1 cellular context compared by ENCODE assay signal in the genomic region with DNA sequence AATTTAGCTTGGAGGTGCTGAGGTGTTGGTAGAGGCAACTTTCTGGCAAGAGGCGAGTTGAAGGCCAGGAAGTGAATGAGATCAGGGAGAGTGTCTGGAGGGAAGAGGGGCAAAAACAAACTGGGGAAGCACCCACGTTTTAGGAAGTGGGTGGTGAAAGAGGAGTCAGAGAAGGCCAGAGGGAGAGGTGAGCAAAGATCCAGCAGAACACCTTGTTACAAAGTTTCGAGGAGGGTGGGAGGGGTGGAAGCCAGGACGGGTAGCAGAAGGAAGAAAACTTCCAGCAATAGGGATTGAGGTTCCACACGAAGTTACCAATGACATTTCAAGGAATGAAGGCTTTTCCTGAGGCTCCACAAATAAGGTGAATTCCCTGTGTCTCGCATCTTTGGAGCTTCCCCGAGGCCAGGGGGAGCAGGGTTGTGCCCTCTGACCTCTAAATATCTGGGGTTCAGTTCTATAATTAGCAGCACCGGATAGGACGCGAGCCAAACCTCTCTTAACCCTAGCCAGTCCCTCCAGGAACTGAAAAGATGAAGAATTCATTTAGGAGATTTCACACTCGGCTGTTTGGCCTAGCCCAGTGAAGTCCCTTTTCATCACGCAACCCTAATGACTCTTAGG.
TF ChIP-seq lines count a peak whose summit lies in the region.

No MANE protein-coding gene starts in this region.

TF ChIP-seq in K562, 482 proteins besides CTCF, POLR2A, EP300 and RAD21 (continued from another document and continues in another):
- TF ChIP-seq, protein P1, sequence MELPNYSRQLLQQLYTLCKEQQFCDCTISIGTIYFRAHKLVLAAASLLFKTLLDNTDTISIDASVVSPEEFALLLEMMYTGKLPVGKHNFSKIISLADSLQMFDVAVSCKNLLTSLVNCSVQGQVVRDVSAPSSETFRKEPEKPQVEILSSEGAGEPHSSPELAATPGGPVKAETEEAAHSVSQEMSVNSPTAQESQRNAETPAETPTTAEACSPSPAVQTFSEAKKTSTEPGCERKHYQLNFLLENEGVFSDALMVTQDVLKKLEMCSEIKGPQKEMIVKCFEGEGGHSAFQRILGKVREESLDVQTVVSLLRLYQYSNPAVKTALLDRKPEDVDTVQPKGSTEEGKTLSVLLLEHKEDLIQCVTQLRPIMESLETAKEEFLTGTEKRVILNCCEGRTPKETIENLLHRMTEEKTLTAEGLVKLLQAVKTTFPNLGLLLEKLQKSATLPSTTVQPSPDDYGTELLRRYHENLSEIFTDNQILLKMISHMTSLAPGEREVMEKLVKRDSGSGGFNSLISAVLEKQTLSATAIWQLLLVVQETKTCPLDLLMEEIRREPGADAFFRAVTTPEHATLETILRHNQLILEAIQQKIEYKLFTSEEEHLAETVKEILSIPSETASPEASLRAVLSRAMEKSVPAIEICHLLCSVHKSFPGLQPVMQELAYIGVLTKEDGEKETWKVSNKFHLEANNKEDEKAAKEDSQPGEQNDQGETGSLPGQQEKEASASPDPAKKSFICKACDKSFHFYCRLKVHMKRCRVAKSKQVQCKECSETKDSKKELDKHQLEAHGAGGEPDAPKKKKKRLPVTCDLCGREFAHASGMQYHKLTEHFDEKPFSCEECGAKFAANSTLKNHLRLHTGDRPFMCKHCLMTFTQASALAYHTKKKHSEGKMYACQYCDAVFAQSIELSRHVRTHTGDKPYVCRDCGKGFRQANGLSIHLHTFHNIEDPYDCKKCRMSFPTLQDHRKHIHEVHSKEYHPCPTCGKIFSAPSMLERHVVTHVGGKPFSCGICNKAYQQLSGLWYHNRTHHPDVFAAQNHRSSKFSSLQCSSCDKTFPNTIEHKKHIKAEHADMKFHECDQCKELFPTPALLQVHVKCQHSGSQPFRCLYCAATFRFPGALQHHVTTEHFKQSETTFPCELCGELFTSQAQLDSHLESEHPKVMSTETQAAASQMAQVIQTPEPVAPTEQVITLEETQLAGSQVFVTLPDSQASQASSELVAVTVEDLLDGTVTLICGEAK (IDR thresholded peaks at IDR 0.05): peak; percentile 57; the same call in 1 of the 2 replicates
- TF ChIP-seq, protein P1 (CRISPR knock-in tag; IDR thresholded peaks at IDR 0.05): no peak
- TF ChIP-seq ZNF263 (CRISPR knock-in tag; IDR thresholded peaks at IDR 0.05; ENCODE audit: borderline replicate concordance) (no peak), NFXL1 (CRISPR knock-in tag; IDR thresholded peaks at IDR 0.05) (peak; percentile 65; the same call in 1 of the 2 replicates), FUS (optimal IDR thresholded peaks at IDR 0.05; ENCODE audit: low read depth, low read length) (no peak), ZNF174 (CRISPR knock-in tag; IDR thresholded peaks at IDR 0.05) (no peak), CREB1 (IDR thresholded peaks at IDR 0.05) (no peak), CREB1 (CRISPR knock-in tag; IDR thresholded peaks at IDR 0.05) (no peak; the same call in 1 of the 2 replicates), ZNF507 (tag; conservative IDR thresholded peaks at IDR 0.05) (no peak), MEIS2 (IDR thresholded peaks at IDR 0.05; ENCODE audit: partially characterized antibody) (no peak), SETDB1 (IDR thresholded peaks at IDR 0.05; ENCODE audit: low read length) (no peak), C11orf30 (IDR thresholded peaks at IDR 0.05; ENCODE audit: low read depth) (no peak), HDAC1 (IDR thresholded peaks at IDR 0.05) (no peak), SMARCA5 (IDR thresholded peaks at IDR 0.05) (peak; percentile 46; the same call in 1 of the 2 replicates), ZFX (CRISPR knock-in tag; IDR thresholded peaks at IDR 0.05) (peak; percentile 95), DACH1 (IDR thresholded peaks at IDR 0.05; ENCODE audit: partially characterized antibody) (no peak)
- TF ChIP-seq, protein P2, sequence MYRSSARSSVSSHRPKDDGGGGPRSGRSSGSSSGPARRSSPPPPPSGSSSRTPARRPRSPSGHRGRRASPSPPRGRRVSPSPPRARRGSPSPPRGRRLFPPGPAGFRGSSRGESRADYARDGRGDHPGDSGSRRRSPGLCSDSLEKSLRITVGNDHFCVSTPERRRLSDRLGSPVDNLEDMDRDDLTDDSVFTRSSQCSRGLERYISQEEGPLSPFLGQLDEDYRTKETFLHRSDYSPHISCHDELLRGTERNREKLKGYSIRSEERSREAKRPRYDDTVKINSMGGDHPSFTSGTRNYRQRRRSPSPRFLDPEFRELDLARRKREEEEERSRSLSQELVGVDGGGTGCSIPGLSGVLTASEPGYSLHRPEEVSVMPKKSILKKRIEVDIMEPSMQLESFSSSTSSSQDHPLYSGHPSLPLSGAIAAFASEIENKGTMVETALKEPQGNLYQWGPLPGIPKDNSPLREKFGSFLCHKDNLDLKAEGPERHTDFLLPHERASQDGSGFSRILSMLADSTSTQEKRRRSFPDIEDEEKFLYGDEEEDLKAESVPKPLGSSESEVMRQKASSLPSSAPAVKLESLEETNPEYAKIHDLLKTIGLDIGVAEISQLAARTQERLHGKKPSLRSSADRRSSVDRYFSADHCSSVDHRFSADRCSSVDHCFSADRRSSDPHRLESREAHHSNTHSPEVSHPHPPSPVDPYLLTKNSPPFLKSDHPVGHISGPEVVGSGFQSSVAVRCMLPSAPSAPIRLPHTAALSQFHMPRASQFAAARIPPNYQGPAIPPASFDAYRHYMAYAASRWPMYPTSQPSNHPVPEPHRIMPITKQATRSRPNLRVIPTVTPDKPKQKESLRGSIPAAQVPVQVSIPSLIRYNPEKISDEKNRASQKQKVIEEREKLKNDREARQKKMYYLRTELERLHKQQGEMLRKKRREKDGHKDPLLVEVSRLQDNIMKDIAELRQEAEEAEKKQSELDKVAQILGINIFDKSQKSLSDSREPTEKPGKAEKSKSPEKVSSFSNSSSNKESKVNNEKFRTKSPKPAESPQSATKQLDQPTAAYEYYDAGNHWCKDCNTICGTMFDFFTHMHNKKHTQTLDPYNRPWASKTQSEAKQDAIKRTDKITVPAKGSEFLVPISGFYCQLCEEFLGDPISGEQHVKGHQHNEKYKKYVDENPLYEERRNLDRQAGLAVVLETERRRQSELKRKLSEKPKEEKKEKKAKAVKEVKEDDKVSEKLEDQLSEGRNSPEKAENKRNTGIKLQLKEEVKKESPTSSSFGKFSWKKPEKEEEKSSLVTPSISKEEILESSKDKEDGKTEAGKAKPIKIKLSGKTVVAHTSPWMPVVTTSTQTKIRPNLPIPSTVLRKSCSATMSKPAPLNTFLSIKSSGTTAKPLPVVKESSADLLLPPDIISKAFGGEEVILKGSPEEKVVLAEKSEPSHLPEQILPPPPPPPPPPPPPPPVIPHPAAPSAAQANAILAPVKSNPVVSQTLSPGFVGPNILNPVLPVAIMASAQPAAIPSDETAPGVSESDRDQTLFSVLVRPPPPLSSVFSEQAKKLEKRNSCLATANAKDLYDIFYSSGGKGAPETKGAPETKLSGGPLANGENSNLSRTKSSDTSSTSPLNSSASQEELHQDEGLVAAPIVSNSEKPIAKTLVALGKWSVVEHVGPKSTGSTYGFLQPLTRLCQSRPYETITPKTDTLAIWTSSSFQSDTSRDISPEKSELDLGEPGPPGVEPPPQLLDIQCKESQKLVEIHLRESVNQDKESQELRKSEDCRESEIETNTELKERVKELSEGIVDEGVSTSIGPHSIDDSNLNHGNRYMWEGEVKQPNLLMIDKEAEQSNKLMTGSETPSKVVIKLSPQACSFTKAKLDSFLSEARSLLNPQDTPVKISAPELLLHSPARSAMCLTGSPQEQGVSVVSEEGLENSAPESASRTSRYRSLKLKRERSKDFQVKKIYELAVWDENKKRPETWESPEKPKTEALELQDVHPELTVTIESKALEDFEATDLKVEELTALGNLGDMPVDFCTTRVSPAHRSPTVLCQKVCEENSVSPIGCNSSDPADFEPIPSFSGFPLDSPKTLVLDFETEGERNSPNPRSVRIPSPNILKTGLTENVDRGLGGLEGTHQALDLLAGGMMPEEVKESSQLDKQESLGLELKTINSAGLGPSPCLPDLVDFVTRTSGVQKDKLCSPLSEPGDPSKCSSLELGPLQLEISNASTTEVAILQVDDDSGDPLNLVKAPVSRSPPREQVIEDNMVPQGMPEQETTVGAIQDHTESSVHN (IDR thresholded peaks at IDR 0.05; ENCODE audit: borderline replicate concordance in 1 of 2, low read depth in 1 of 2): no peak
- TF ChIP-seq, protein P3, sequence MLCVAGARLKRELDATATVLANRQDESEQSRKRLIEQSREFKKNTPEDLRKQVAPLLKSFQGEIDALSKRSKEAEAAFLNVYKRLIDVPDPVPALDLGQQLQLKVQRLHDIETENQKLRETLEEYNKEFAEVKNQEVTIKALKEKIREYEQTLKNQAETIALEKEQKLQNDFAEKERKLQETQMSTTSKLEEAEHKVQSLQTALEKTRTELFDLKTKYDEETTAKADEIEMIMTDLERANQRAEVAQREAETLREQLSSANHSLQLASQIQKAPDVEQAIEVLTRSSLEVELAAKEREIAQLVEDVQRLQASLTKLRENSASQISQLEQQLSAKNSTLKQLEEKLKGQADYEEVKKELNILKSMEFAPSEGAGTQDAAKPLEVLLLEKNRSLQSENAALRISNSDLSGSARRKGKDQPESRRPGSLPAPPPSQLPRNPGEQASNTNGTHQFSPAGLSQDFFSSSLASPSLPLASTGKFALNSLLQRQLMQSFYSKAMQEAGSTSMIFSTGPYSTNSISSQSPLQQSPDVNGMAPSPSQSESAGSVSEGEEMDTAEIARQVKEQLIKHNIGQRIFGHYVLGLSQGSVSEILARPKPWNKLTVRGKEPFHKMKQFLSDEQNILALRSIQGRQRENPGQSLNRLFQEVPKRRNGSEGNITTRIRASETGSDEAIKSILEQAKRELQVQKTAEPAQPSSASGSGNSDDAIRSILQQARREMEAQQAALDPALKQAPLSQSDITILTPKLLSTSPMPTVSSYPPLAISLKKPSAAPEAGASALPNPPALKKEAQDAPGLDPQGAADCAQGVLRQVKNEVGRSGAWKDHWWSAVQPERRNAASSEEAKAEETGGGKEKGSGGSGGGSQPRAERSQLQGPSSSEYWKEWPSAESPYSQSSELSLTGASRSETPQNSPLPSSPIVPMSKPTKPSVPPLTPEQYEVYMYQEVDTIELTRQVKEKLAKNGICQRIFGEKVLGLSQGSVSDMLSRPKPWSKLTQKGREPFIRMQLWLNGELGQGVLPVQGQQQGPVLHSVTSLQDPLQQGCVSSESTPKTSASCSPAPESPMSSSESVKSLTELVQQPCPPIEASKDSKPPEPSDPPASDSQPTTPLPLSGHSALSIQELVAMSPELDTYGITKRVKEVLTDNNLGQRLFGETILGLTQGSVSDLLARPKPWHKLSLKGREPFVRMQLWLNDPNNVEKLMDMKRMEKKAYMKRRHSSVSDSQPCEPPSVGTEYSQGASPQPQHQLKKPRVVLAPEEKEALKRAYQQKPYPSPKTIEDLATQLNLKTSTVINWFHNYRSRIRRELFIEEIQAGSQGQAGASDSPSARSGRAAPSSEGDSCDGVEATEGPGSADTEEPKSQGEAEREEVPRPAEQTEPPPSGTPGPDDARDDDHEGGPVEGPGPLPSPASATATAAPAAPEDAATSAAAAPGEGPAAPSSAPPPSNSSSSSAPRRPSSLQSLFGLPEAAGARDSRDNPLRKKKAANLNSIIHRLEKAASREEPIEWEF (CRISPR knock-in tag; IDR thresholded peaks at IDR 0.05): no peak
- TF ChIP-seq, protein P4, sequence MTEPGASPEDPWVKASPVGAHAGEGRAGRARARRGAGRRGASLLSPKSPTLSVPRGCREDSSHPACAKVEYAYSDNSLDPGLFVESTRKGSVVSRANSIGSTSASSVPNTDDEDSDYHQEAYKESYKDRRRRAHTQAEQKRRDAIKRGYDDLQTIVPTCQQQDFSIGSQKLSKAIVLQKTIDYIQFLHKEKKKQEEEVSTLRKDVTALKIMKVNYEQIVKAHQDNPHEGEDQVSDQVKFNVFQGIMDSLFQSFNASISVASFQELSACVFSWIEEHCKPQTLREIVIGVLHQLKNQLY (CRISPR knock-in tag; conservative IDR thresholded peaks at IDR 0.05): no peak
